In genomic region chr11:48172818-48173609, GRCh38 we compare ENCODE assay signal across 8 cellular contexts. TPM values are rescaled to one million over a fixed set of nuclear protein-coding genes. Genes with fewer than 3 reads are reported as not detected.
A peak's percentile ranks its signal among the peaks of the same experiment; 100 is the strongest.
DNase-seq lines count a peak whose midpoint lies in the region; ATAC-seq, FAIRE-seq and TF ChIP-seq lines count a peak whose summit lies in the region.

No MANE protein-coding gene starts in this region.

- POLR2A ChIA-PET in PC-3 (lab: Charles Lee; ENCODE audit: unreplicated experiment), result no interaction called here

- H3K79me2 ChIP-seq in PC-3 (ENCODE audit: low read length), result no peaks in the 10 kb centered on the region

- H3K27ac ChIP-seq in PC-3 (ENCODE audit: low read length) (no peak overlapping the region), transverse colon (no peak overlapping the region)

- peak; percentile 90 for FAIRE-seq in GM19239 (lab: Jason Lieb, UNC)

- no peaks in the 10 kb centered on the region for H3K9me3 Mint-ChIP-seq in activated T-helper 17 cell treated with anti-CD3 and anti-CD28 coated beads, Interleukin-2, amount 50 U/mL, for 72 hours

- in situ Hi-C loops in transverse colon (cut with MboI; ENCODE audit: low pct_ligation_motif_present in 1 of 4, low pct_unique_long_range_greater_than_20kb in 1 of 4, low sequenced_read_pairs in 3 of 4), result no loop called here

- no peak overlapping the region for H2AFZ ChIP-seq in PC-3 (ENCODE audit: low read length)

- no peak overlapping the region for H3K4me3 Mint-ChIP-seq in activated T-helper 17 cell treated with anti-CD3 and anti-CD28 coated beads, Interleukin-2, amount 50 U/mL, for 72 hours

- 39 to 46% methylated on average over 6 to 14 of the region's 14 CpGs for WGBS in transverse colon (ENCODE audit: low coverage in 1 of 2), 2 donors

- TF ChIP-seq CTCF in PC-3 (conservative IDR thresholded peaks at IDR 0.05; ENCODE audit: low read depth, low read length) (peak; percentile 87), fibroblast of villous mesenchyme (IDR thresholded peaks at IDR 0.05; ENCODE audit: insufficient read depth, low read depth, low read length) (peak; percentile 100), omental fat pad (IDR thresholded peaks at IDR 0.05) (peak in 1 of 3 donors; percentile 50), transverse colon (IDR thresholded peaks at IDR 0.05) (peak; percentile 71 to 88 (median 79))

- peak; percentile 88 for ATAC-seq in PC-3
- peak; percentile 72 for ATAC-seq in activated T-helper 17 cell treated with anti-CD3 and anti-CD28 coated beads, Interleukin-2, amount 50 U/mL, for 72 hours (replicated peaks)
- peak; percentile 65 for ATAC-seq in omental fat pad (ENCODE audit: low FRiP score)

- peak; percentile 44 for DNase-seq in CD1c-positive myeloid dendritic cell (ENCODE audit: extremely low spot score)
- peak; percentile 62 for DNase-seq in GM19239 (ENCODE audit: insufficient read length, low spot score)
- DNase-seq in HK-2 (ENCODE audit: unreplicated experiment), result peak; percentile 48
- peak; percentile 74 for DNase-seq in PC-3
- peak; percentile 65 for DNase-seq in fibroblast of villous mesenchyme (ENCODE audit: low read depth)
- DNase-seq in omental fat pad (ENCODE audit: low spot score), result peak; percentile 32
- DNase-seq in transverse colon, result peak; percentile 61

- H3K36me3 ChIP-seq in PC-3 (ENCODE audit: low read depth, low read length) (no peaks in the 10 kb centered on the region), transverse colon (no peaks in the 10 kb centered on the region)

- H3K27ac Mint-ChIP-seq in activated T-helper 17 cell treated with anti-CD3 and anti-CD28 coated beads, Interleukin-2, amount 50 U/mL, for 72 hours, result no peak overlapping the region

- H3K4me2 ChIP-seq in PC-3 (ENCODE audit: low read length), result no peak overlapping the region

- intact Hi-C loops in PC-3 (cut with micrococcal nuclease), result loop anchor here (5.0 kb wide), 1 partner anchor 241 kb away; no protein-coding TSS in a partner anchor
- intact Hi-C loops in transverse colon (cut with DNase I; ENCODE audit: low total_unique reads), result no loop called here

- H3K27me3 ChIP-seq in PC-3 (ENCODE audit: low read length), result no peaks in the 10 kb centered on the region
- H3K27me3 ChIP-seq in transverse colon, result no peaks in the 10 kb centered on the region

- H3K27me3 Mint-ChIP-seq in activated T-helper 17 cell treated with anti-CD3 and anti-CD28 coated beads, Interleukin-2, amount 50 U/mL, for 72 hours, result no peaks in the 10 kb centered on the region

- no peak for TF ChIP-seq EP300 in transverse colon (IDR thresholded peaks at IDR 0.05; ENCODE audit: low read depth)

- CTCF ChIA-PET in PC-3 (lab: Charles Lee), result no interaction called here

- H4K20me1 ChIP-seq in PC-3 (ENCODE audit: low read length), result no peaks in the 10 kb centered on the region

- no peak overlapping the region for H3K9ac ChIP-seq in PC-3 (ENCODE audit: low read length)

- no TSS peak for BruUV-seq in PC-3 (replicated peaks; lab: Mats Ljungman, UMichigan)

- H3K4me3 ChIP-seq in PC-3 (ENCODE audit: low read length) (no peak overlapping the region), fibroblast of villous mesenchyme (ENCODE audit: low read depth, low read length) (peak overlapping the region; percentile 4), transverse colon (no peak overlapping the region)

- H3F3A ChIP-seq in PC-3 (ENCODE audit: low read length, unreplicated experiment), result no peaks in the 10 kb centered on the region

- no peaks in the 10 kb centered on the region for H3K9me2 ChIP-seq in PC-3 (replicated peaks; ENCODE audit: low read length)

- H3K36me3 Mint-ChIP-seq in activated T-helper 17 cell treated with anti-CD3 and anti-CD28 coated beads, Interleukin-2, amount 50 U/mL, for 72 hours (ENCODE audit: low read depth), result peaks cover 14% of the 10 kb centered on the region

- H3K4me1 Mint-ChIP-seq in activated T-helper 17 cell treated with anti-CD3 and anti-CD28 coated beads, Interleukin-2, amount 50 U/mL, for 72 hours, result peaks cover 4% of the 10 kb centered on the region

- H3K4me1 ChIP-seq in PC-3 (ENCODE audit: insufficient read depth, low read length), result no peaks in the 10 kb centered on the region
- H3K4me1 ChIP-seq in transverse colon, result peaks cover 0 to 20% (median 4%) of the 10 kb centered on the region in 4 donors

- H3K9me3 ChIP-seq in PC-3 (ENCODE audit: low read length), result no peaks in the 10 kb centered on the region
- no peaks in the 10 kb centered on the region for H3K9me3 ChIP-seq in transverse colon

- TF ChIP-seq POLR2A in transverse colon (IDR thresholded peaks at IDR 0.05), result no peak

RNA-seq across cellular contexts. Expression of gene OR4B1, which starts 43.6 kb away (rescaled TPM):
- total RNA-seq in PC-3 (2014; rRNA removed) (not detected in 2 replicates), fibroblast of villous mesenchyme (not detected in 2 replicates), omental fat pad (not detected), transverse colon (not detected)
- total RNA-seq in activated T-helper 17 cell treated with anti-CD3 and anti-CD28 coated beads, Interleukin-2, amount 50 U/mL, for 72 hours, result not detected
